In the genomic region with DNA sequence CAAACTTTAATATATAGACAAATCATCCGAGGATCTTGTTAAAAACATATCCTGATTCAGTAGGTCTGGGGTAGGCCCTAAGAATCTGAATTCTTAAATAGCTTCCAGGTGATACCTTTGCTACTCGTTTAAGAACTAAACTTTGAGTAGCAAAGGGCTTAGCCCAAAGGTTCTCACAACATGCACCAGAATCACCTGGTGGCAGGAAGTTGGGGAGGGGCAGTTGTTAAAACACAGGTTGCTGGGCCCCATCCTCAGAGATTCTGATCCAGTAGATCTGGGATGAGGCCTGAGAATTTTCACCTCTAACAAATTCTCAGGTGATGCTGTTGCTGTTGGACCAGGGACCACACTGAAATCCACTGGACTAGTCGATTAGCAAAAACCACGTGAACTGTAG, we compare ENCODE assay signal across 18 cellular contexts. TPM values are rescaled to one million over a fixed set of nuclear protein-coding genes. Genes with fewer than 3 reads are reported as not detected.
DNase-seq lines count a peak whose midpoint lies in the region; ATAC-seq and TF ChIP-seq lines count a peak whose summit lies in the region.
"Had no signal": no experiment of that assay in that cellular context is flagged by ENCODE, and none has a peak within 500 bp of the region (broad histone marks: within the 10 kb centered on the region; RNA-seq: fewer than 3 reads in every experiment).

No MANE protein-coding gene starts in this region.

- peaks cover 20% of the 10 kb centered on the region for H3K9me3 Mint-ChIP-seq in endodermal cell
- H3K9me3 Mint-ChIP-seq in neural progenitor cell = no peaks in the 10 kb centered on the region

- no peaks in the 10 kb centered on the region for H3F3A ChIP-seq in neural progenitor cell (ENCODE audit: low read depth)

- no peak for TF ChIP-seq CTCF in endodermal cell (conservative IDR thresholded peaks at IDR 0.05)
- no peak for TF ChIP-seq CTCF in neural progenitor cell (IDR thresholded peaks at IDR 0.05)
- TF ChIP-seq CTCF in body of pancreas (IDR thresholded peaks at IDR 0.05) = no peak

- H3K27ac ChIP-seq in HUES48 (ENCODE audit: low read depth, low read length) (peak overlapping the region; percentile 76), endodermal cell (ENCODE audit: low read depth, low read length) (no peak overlapping the region), neural progenitor cell (no peak overlapping the region), body of pancreas (no peak overlapping the region)

- 58 to 88% methylated on average over 4 of the region's 4 CpGs for WGBS in endodermal cell (ENCODE audit: insufficient coverage in 1 of 2, insufficient read length in 1 of 2), 2 experiments
- WGBS in body of pancreas, 2 donors = 75 to 79% methylated on average over 4 of the region's 4 CpGs

- H3K79me2 ChIP-seq in neural progenitor cell (ENCODE audit: low read depth) = no peaks in the 10 kb centered on the region

- H2AFZ ChIP-seq in neural progenitor cell (replicated peaks) = peak overlapping the region; percentile 8

- no peak for TF ChIP-seq POLR2A in body of pancreas (IDR thresholded peaks at IDR 0.05)

- no peaks in the 10 kb centered on the region for H3K9me3 ChIP-seq in HUES48 (ENCODE audit: control insufficient read depth, insufficient read depth, low read length)
- H3K9me3 ChIP-seq in endodermal cell (ENCODE audit: control insufficient read depth, low read length) = peaks cover 18% of the 10 kb centered on the region
- no peaks in the 10 kb centered on the region for H3K9me3 ChIP-seq in neural progenitor cell (ENCODE audit: low read depth)
- no peaks in the 10 kb centered on the region for H3K9me3 ChIP-seq in body of pancreas
- H3K9me3 ChIP-seq: BE2C had no signal

- H3K27me3 Mint-ChIP-seq in endodermal cell (ENCODE audit: insufficient read depth) (no peaks in the 10 kb centered on the region), neural progenitor cell (ENCODE audit: insufficient read depth, low read depth) (no peaks in the 10 kb centered on the region)

- ATAC-seq in body of pancreas (no peak), GM21526 (IDR thresholded peaks at IDR 0.05; ENCODE audit: low FRiP score, unreplicated experiment) (no peak)

- no peaks in the 10 kb centered on the region for H3K36me3 ChIP-seq in HUES48 (ENCODE audit: control insufficient read depth, insufficient read depth, low read length)
- H3K36me3 ChIP-seq in endodermal cell (ENCODE audit: control insufficient read depth, insufficient read depth, low read length) = peaks cover 14% of the 10 kb centered on the region
- H3K36me3 ChIP-seq in neural progenitor cell = no peaks in the 10 kb centered on the region
- no peaks in the 10 kb centered on the region for H3K36me3 ChIP-seq in body of pancreas (replicated peaks in 1 of 2; ENCODE audit: insufficient read depth in 1 of 2, low read depth in 2 of 2)
- H3K36me3 ChIP-seq: BE2C had no signal

- H3K4me1 ChIP-seq in HUES48 (ENCODE audit: control insufficient read depth, insufficient read depth, low read length) (peaks cover 20% of the 10 kb centered on the region), endodermal cell (ENCODE audit: control insufficient read depth, insufficient read depth, low read length) (peaks cover 14% of the 10 kb centered on the region), neural progenitor cell (no peaks in the 10 kb centered on the region), body of pancreas (no peaks in the 10 kb centered on the region)
- H3K4me1 ChIP-seq: BE2C had no signal

- intact Hi-C loops in body of pancreas (cut with DNase I) = no loop called here
- intact Hi-C loops in posterior cingulate gyrus (cut with DNase I) = no loop called here

- no peak overlapping the region for H3K9ac ChIP-seq in HUES48 (ENCODE audit: low read depth, low read length)
- peak overlapping the region; percentile 96 for H3K9ac ChIP-seq in endodermal cell (ENCODE audit: extremely low read depth, low read length, poor library complexity, severe bottlenecking)
- no peak overlapping the region for H3K9ac ChIP-seq in neural progenitor cell

- H3K4me1 Mint-ChIP-seq in endodermal cell = peaks cover 57% of the 10 kb centered on the region
- no peaks in the 10 kb centered on the region for H3K4me1 Mint-ChIP-seq in neural progenitor cell
- H3K4me1 Mint-ChIP-seq: CD4-positive, CD25-positive, alpha-beta regulatory T cell; CD8-positive, alpha-beta memory T cell had no signal

- H3K4me3 ChIP-seq in HUES48 (ENCODE audit: low read depth, low read length) = no peak overlapping the region
- peak overlapping the region; percentile 93 for H3K4me3 ChIP-seq in endodermal cell (ENCODE audit: low read length)
- no peak overlapping the region for H3K4me3 ChIP-seq in neural progenitor cell
- no peak overlapping the region for H3K4me3 ChIP-seq in body of pancreas

- H3K27ac Mint-ChIP-seq in endodermal cell = peak overlapping the region; percentile 99
- H3K27ac Mint-ChIP-seq in neural progenitor cell = no peak overlapping the region
- H3K27ac Mint-ChIP-seq: CD4-positive, CD25-positive, alpha-beta regulatory T cell; CD8-positive, alpha-beta memory T cell had no signal

- no peak overlapping the region for H3K4me2 ChIP-seq in neural progenitor cell

- H3K4me3 Mint-ChIP-seq in endodermal cell (peak overlapping the region; percentile 79), neural progenitor cell (no peak overlapping the region)
- H3K4me3 Mint-ChIP-seq: CD4-positive, CD25-positive, alpha-beta regulatory T cell; CD8-positive, alpha-beta memory T cell had no signal

- H3K36me3 Mint-ChIP-seq in endodermal cell (ENCODE audit: low read depth) (peaks cover 27% of the 10 kb centered on the region), neural progenitor cell (peaks cover 1% of the 10 kb centered on the region)
- H3K36me3 Mint-ChIP-seq: CD4-positive, CD25-positive, alpha-beta regulatory T cell; CD8-positive, alpha-beta memory T cell had no signal

- DNase-seq in NCI-H69 (lab: John Stamatoyannopoulos, UW) = peak; percentile 26
- peak; percentile 93 for DNase-seq in endodermal cell
- DNase-seq in neural progenitor cell (ENCODE audit: low spot score) = no peak
- no peak for DNase-seq in body of pancreas
- DNase-seq in T-helper 9 cell = no peak
- DNase-seq in posterior cingulate gyrus = no peak
- DNase-seq: ACHN; BE2C; C1 segment of cervical spinal cord; CD4-positive, CD25-positive, alpha-beta regulatory T cell; CD8-positive, alpha-beta memory T cell; COR-L47; DMS 273 treated with DMSO at 0.1 percent for 48 hours; DMS79; GDM1; HCEC 1CT had no signal

- no peaks in the 10 kb centered on the region for H4K20me1 ChIP-seq in neural progenitor cell (ENCODE audit: low read depth)

- H3K27me3 ChIP-seq in HUES48 (ENCODE audit: control insufficient read depth, insufficient read depth, low read length) (no peaks in the 10 kb centered on the region), endodermal cell (ENCODE audit: control insufficient read depth, insufficient read depth, low read length, poor library complexity, severe bottlenecking) (no peaks in the 10 kb centered on the region), neural progenitor cell (no peaks in the 10 kb centered on the region), body of pancreas (no peaks in the 10 kb centered on the region)

RNA-seq across cellular contexts. Expression of a gene that starts 20.0 kb away (rescaled TPM):
- total RNA-seq in endodermal cell (10 to 100 TPM; 60.2 to 71.6 TPM), neural progenitor cell (ENCODE audit: low replicate concordance) (27.4 and 33.8 TPM in 2 replicates), body of pancreas (10 to 100 TPM; 21.0 to 21.8 TPM)
- polyA plus RNA-seq in endodermal cell (2013, experiment 1 of 2) = 105 TPM
- 81.8 TPM for polyA plus RNA-seq in endodermal cell (2013, experiment 2 of 2)

Comparison
In these comparisons a context has a peak if more than half of its experiments do, and no peak if none do; other contexts are left out.
1. DNase-seq: peak in NCI-H69 (single experiment) and endodermal cell (single experiment); none in neural progenitor cell (single experiment), body of pancreas (0 of 4), T-helper 9 cell (single experiment) and posterior cingulate gyrus (0 of 10).